18 cellular contexts compared by ENCODE assay signal in the genomic region with DNA sequence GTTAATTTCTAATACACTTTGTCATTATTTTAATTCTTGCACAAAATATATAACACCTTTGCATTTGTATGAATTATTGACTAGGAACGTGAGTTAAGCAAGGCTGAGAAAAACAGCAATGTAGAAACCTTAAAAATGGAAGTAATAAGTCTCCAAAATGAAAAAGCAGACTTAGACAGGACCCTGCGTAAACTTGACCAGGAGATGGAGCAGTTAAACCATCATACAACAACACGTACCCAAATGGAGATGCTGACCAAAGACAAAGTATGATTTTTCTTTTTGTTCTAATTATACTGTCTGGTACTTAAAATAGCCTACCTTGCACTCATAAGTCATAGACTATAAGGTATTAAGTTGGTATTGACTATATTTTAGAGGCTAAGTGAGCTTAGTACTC. TPM values are rescaled to one million over a fixed set of nuclear protein-coding genes. Genes with fewer than 3 reads are reported as not detected.
DNase-seq lines count a peak whose midpoint lies in the region; ATAC-seq and TF ChIP-seq lines count a peak whose summit lies in the region.
"Had no signal": no experiment of that assay in that cellular context is flagged by ENCODE, and none has a peak within 500 bp of the region (broad histone marks: within the 10 kb centered on the region; RNA-seq: fewer than 3 reads in every experiment).

No MANE protein-coding gene starts in this region.

- CTCF ChIA-PET in activated CD8-positive, alpha-beta memory T cell treated with anti-CD3 and anti-CD28 coated beads, Interleukin-2, amount 10 ng/mL, durations not matched to agents 7 days and 5 days (lab: Charles Lee) = interaction anchor here (1.1 to 2.0 kb wide), 6 partner anchors 9 to 229 kb away, joined by 3 to 6 read pairs (median 4); a partner anchor contains a TSS
- CTCF ChIA-PET in CD4-positive, alpha-beta T cell (lab: Charles Lee) = no interaction called here

- DNase-seq in activated CD8-positive, alpha-beta memory T cell treated with anti-CD3 and anti-CD28 coated beads, Interleukin-2, amount 10 ng/mL, durations not matched to agents 7 days and 5 days = no peak
- DNase-seq in activated CD8-positive, alpha-beta memory T cell treated with anti-CD3 and anti-CD28 coated beads, Interleukin-2, amount 50 U/mL, for 48 hours = no peak
- DNase-seq in erythroblast (lab: John Stamatoyannopoulos, UW) = peak; percentile 43 to 69
- DNase-seq in smooth muscle cell (lab: John Stamatoyannopoulos, UW; ENCODE audit: unreplicated experiment) = no peak
- DNase-seq in CD4-positive, alpha-beta T cell = no peak
- no peak for DNase-seq in AG20443 (ENCODE audit: low spot score)
- DNase-seq: ACHN; activated CD4-positive, alpha-beta T cell treated with anti-CD3 and anti-CD28 coated beads, Interleukin-2, amount 10 ng/mL, durations not matched to agents 24 days and 14 days; activated effector memory CD4-positive, alpha-beta T cell treated with Interleukin-2 at 50 U/mL for 16 hours; central memory CD4-positive, alpha-beta T cell; DMS79; left cardiac atrium; NCI-H1436 treated with DMSO at 0.1 percent for 48 hours; NCI-H82 had no signal

- no peak overlapping the region for H3K4me3 Mint-ChIP-seq in activated CD8-positive, alpha-beta memory T cell treated with anti-CD3 and anti-CD28 coated beads, Interleukin-2, amount 10 ng/mL, durations not matched to agents 7 days and 5 days
- H3K4me3 Mint-ChIP-seq in CD4-positive, alpha-beta T cell = no peak overlapping the region
- H3K4me3 Mint-ChIP-seq: activated CD4-positive, alpha-beta T cell treated with anti-CD3 and anti-CD28 coated beads, Interleukin-2, amount 10 ng/mL, durations not matched to agents 24 days and 14 days had no signal

- no peak overlapping the region for H3K27ac ChIP-seq in OCI-LY3 (ENCODE audit: low read length)
- no peak overlapping the region for H3K27ac ChIP-seq in smooth muscle cell (ENCODE audit: low read depth)
- H3K27ac ChIP-seq in CD4-positive, alpha-beta T cell (ENCODE audit: low read depth, low read length) = no peak overlapping the region
- H3K27ac ChIP-seq: neutrophil had no signal

- no peaks in the 10 kb centered on the region for H3F3A ChIP-seq in smooth muscle cell (ENCODE audit: low read depth)

- H3K9ac ChIP-seq in OCI-LY3 (ENCODE audit: low read length) (no peak overlapping the region), smooth muscle cell (ENCODE audit: low read depth) (no peak overlapping the region)

- peaks cover 18% of the 10 kb centered on the region for H3K4me1 Mint-ChIP-seq in activated CD8-positive, alpha-beta memory T cell treated with anti-CD3 and anti-CD28 coated beads, Interleukin-2, amount 10 ng/mL, durations not matched to agents 7 days and 5 days
- H3K4me1 Mint-ChIP-seq in CD4-positive, alpha-beta T cell (ENCODE audit: low read depth) = no peaks in the 10 kb centered on the region

- H3K9me3 ChIP-seq in OCI-LY3 (ENCODE audit: insufficient read depth, low read length) (no peaks in the 10 kb centered on the region), smooth muscle cell (replicated peaks; ENCODE audit: low read depth) (no peaks in the 10 kb centered on the region)
- no peaks in the 10 kb centered on the region for H3K9me3 ChIP-seq in CD4-positive, alpha-beta T cell (ENCODE audit: control insufficient read depth, low read length)
- H3K9me3 ChIP-seq: neutrophil had no signal

- peaks cover 23% of the 10 kb centered on the region for H3K36me3 ChIP-seq in OCI-LY3 (replicated peaks; ENCODE audit: low read depth, low read length)
- peaks cover 25% of the 10 kb centered on the region for H3K36me3 ChIP-seq in smooth muscle cell (ENCODE audit: low read depth)

- no peaks in the 10 kb centered on the region for H3K27me3 ChIP-seq in OCI-LY3 (ENCODE audit: low read depth, low read length)
- no peaks in the 10 kb centered on the region for H3K27me3 ChIP-seq in smooth muscle cell (ENCODE audit: low read depth)
- H3K27me3 ChIP-seq in CD4-positive, alpha-beta T cell (ENCODE audit: control insufficient read depth, insufficient read depth, low read length) = no peaks in the 10 kb centered on the region
- H3K27me3 ChIP-seq: neutrophil had no signal

- H3K4me3 ChIP-seq in OCI-LY3 (ENCODE audit: low read length) (no peak overlapping the region), smooth muscle cell (no peak overlapping the region)

- ATAC-seq in activated CD8-positive, alpha-beta memory T cell treated with anti-CD3 and anti-CD28 coated beads, Interleukin-2, amount 10 ng/mL, durations not matched to agents 7 days and 5 days = peak; percentile 51
- no peak for ATAC-seq in CD4-positive, alpha-beta T cell (ENCODE audit: poor library complexity)
- no peak for ATAC-seq in GM19452 (IDR thresholded peaks at IDR 0.05; ENCODE audit: unreplicated experiment)
- ATAC-seq: left cardiac atrium had no signal

- 94% methylated on average over 3 of the region's 3 CpGs for WGBS in smooth muscle cell (ENCODE audit: low lambda C conversion rate)

- no peak overlapping the region for H3K27ac Mint-ChIP-seq in activated CD8-positive, alpha-beta memory T cell treated with anti-CD3 and anti-CD28 coated beads, Interleukin-2, amount 10 ng/mL, durations not matched to agents 7 days and 5 days
- no peak overlapping the region for H3K27ac Mint-ChIP-seq in CD4-positive, alpha-beta T cell
- H3K27ac Mint-ChIP-seq: activated CD4-positive, alpha-beta T cell treated with anti-CD3 and anti-CD28 coated beads, Interleukin-2, amount 10 ng/mL, durations not matched to agents 24 days and 14 days had no signal

- H2AFZ ChIP-seq in OCI-LY3 (ENCODE audit: low read depth, low read length) = no peak overlapping the region
- no peak overlapping the region for H2AFZ ChIP-seq in smooth muscle cell (ENCODE audit: low read depth)

- H3K79me2 ChIP-seq in OCI-LY3 (ENCODE audit: low read length) (no peaks in the 10 kb centered on the region), smooth muscle cell (ENCODE audit: low read depth) (no peaks in the 10 kb centered on the region)

- TF ChIP-seq CTCF in OCI-LY3 (IDR thresholded peaks at IDR 0.05; ENCODE audit: low read depth, low read length) = peak; percentile 31
- peak; percentile 26 for TF ChIP-seq CTCF in smooth muscle cell (IDR thresholded peaks at IDR 0.05; ENCODE audit: borderline replicate concordance, insufficient read depth, poor library complexity, severe bottlenecking)
- TF ChIP-seq CTCF in CD4-positive, alpha-beta T cell (IDR thresholded peaks at IDR 0.05) = no peak

- H3K36me3 Mint-ChIP-seq in activated CD8-positive, alpha-beta memory T cell treated with anti-CD3 and anti-CD28 coated beads, Interleukin-2, amount 10 ng/mL, durations not matched to agents 7 days and 5 days = peaks cover 56% of the 10 kb centered on the region
- H3K36me3 Mint-ChIP-seq in CD4-positive, alpha-beta T cell (ENCODE audit: low read depth) = peaks cover 85% of the 10 kb centered on the region

- POLR2A ChIA-PET in CD4-positive, alpha-beta T cell (lab: Charles Lee) = interaction anchor here (0.6 kb wide), 1 partner anchor 1489 kb away, joined by 4 read pairs; no protein-coding TSS in a partner anchor

- no peaks in the 10 kb centered on the region for H3K4me1 ChIP-seq in OCI-LY3 (ENCODE audit: low read length)
- no peaks in the 10 kb centered on the region for H3K4me1 ChIP-seq in smooth muscle cell (ENCODE audit: low read depth)

- H3K9me3 Mint-ChIP-seq in activated CD8-positive, alpha-beta memory T cell treated with anti-CD3 and anti-CD28 coated beads, Interleukin-2, amount 10 ng/mL, durations not matched to agents 7 days and 5 days (ENCODE audit: low read depth) = no peaks in the 10 kb centered on the region
- H3K9me3 Mint-ChIP-seq in CD4-positive, alpha-beta T cell = no peaks in the 10 kb centered on the region

- H3K4me2 ChIP-seq in OCI-LY3 (ENCODE audit: low read length) (no peak overlapping the region), smooth muscle cell (no peak overlapping the region)

- H4K20me1 ChIP-seq in OCI-LY3 (ENCODE audit: insufficient read depth, low read length) = no peaks in the 10 kb centered on the region
- no peaks in the 10 kb centered on the region for H4K20me1 ChIP-seq in smooth muscle cell (ENCODE audit: low read depth)

- intact Hi-C loops in CD4-positive, alpha-beta T cell (cut with DNase I, micrococcal nuclease) = no loop called here

- no peak for TF ChIP-seq POLR2A in erythroblast (IDR thresholded peaks at IDR 0.05; ENCODE audit: low read length)

- H3K27me3 Mint-ChIP-seq in activated CD8-positive, alpha-beta memory T cell treated with anti-CD3 and anti-CD28 coated beads, Interleukin-2, amount 10 ng/mL, durations not matched to agents 7 days and 5 days = no peaks in the 10 kb centered on the region
- no peaks in the 10 kb centered on the region for H3K27me3 Mint-ChIP-seq in CD4-positive, alpha-beta T cell
- H3K27me3 Mint-ChIP-seq: activated CD4-positive, alpha-beta T cell treated with anti-CD3 and anti-CD28 coated beads, Interleukin-2, amount 10 ng/mL, durations not matched to agents 24 days and 14 days had no signal

RNA-seq across cellular contexts. Expression of a gene that starts 34.4 kb away (rescaled TPM):
- 10 to 100 TPM; 39.7 to 51.6 TPM for total RNA-seq in activated CD8-positive, alpha-beta memory T cell treated with anti-CD3 and anti-CD28 coated beads, Interleukin-2, amount 10 ng/mL, durations not matched to agents 7 days and 5 days
- 26.8 and 28.8 TPM in 2 replicates for total RNA-seq in smooth muscle cell
- 19.9 and 26.1 TPM in 2 replicates for polyA plus RNA-seq in smooth muscle cell
- 10 to 100 TPM; 12.7 to 13.4 TPM for total RNA-seq in CD4-positive, alpha-beta T cell

RNA-seq across cellular contexts. Expression of a gene that starts 47.8 kb away (rescaled TPM):
- 10 to 100 TPM in 1 of 2 experiments, under 1 TPM in 1; 0.35 to 20.0 TPM for total RNA-seq in activated CD8-positive, alpha-beta memory T cell treated with anti-CD3 and anti-CD28 coated beads, Interleukin-2, amount 10 ng/mL, durations not matched to agents 7 days and 5 days
- not detected in 2 replicates for total RNA-seq in smooth muscle cell
- not detected in 2 replicates for polyA plus RNA-seq in smooth muscle cell
- total RNA-seq in CD4-positive, alpha-beta T cell = not detected
- total RNA-seq: left cardiac atrium, urinary bladder had no signal
- polyA plus RNA-seq: urinary bladder had no signal

Comparison
In these comparisons a context has a peak if more than half of its experiments do, and no peak if none do; other contexts are left out.
1. DNase-seq: peak in erythroblast (2 of 2); none in activated CD8-positive, alpha-beta memory T cell treated with anti-CD3 and anti-CD28 coated beads, Interleukin-2, amount 10 ng/mL, durations not matched to agents 7 days and 5 days (single experiment), activated CD8-positive, alpha-beta memory T cell treated with anti-CD3 and anti-CD28 coated beads, Interleukin-2, amount 50 U/mL, for 48 hours (single experiment), smooth muscle cell (single experiment), CD4-positive, alpha-beta T cell (0 of 10) and AG20443 (single experiment).